In genomic region chr1:3618904-3619671, GRCh38 we compare ENCODE assay signal across 8 cellular contexts. TPM values are rescaled to one million over a fixed set of nuclear protein-coding genes. Genes with fewer than 3 reads are reported as not detected.
DNase-seq lines count a peak whose midpoint lies in the region; ATAC-seq and TF ChIP-seq lines count a peak whose summit lies in the region.

No MANE protein-coding gene starts in this region.

- H3K4me1 ChIP-seq in BE2C (no peaks in the 10 kb centered on the region), GM23338 (ENCODE audit: insufficient read depth) (peaks cover 5% of the 10 kb centered on the region; the same call in 1 of the 2 replicates)

- H2AFZ ChIP-seq in GM23338 = no peak overlapping the region

- peak overlapping the region; percentile 69; the same call in 1 of the 2 replicates for H3K27ac Mint-ChIP-seq in GM23338
- no peak overlapping the region for H3K27ac Mint-ChIP-seq in activated CD4-positive, alpha-beta T cell treated with anti-CD3 and anti-CD28 coated beads for 36 hours

- H3F3A ChIP-seq in GM23338 (replicated peaks; ENCODE audit: low read depth) = no peaks in the 10 kb centered on the region

- CTCF ChIA-PET in activated CD4-positive, alpha-beta T cell treated with anti-CD3 and anti-CD28 coated beads for 36 hours (lab: Charles Lee) = interaction anchor here (0.6 to 3.6 kb wide), 18 partner anchors 10 to 1484 kb away, joined by 3 to 32 read pairs (median 4); partner anchors contain the start of genes ARHGEF16 and WRAP73

- intact Hi-C loops in activated CD4-positive, alpha-beta T cell treated with anti-CD3 and anti-CD28 coated beads for 36 hours (cut with DNase I, micrococcal nuclease) = loop anchor here (1.0 to 2.0 kb wide), 4 partner anchors 54 to 166 kb away; no protein-coding TSS in a partner anchor

- H3K4me3 ChIP-seq in BE2C (ENCODE audit: low read depth, low read length) (no peak overlapping the region), GM23338 (no peak overlapping the region)

- peaks cover 3% of the 10 kb centered on the region; the same call in 2 of the 3 replicates for H3K9me3 Mint-ChIP-seq in GM23338
- no peaks in the 10 kb centered on the region for H3K9me3 Mint-ChIP-seq in activated CD4-positive, alpha-beta T cell treated with anti-CD3 and anti-CD28 coated beads for 36 hours (ENCODE audit: low read depth)

- DNase-seq in BE2C (peak; percentile 58), GM23338 (ENCODE audit: low spot score) (peak; percentile 93), NCI-H345 (lab: John Stamatoyannopoulos, UW) (peak; percentile 79), cerebellum (ENCODE audit: low spot score) (peak; percentile 84), left lobe of liver (ENCODE audit: low spot score) (peak; percentile 63)
- DNase-seq in activated CD4-positive, alpha-beta T cell treated with anti-CD3 and anti-CD28 coated beads for 36 hours = peak; percentile 85
- DNase-seq in stimulated activated CD4-positive, alpha-beta T cell treated with anti-CD3 and anti-CD28 coated beads, Interleukin-4, amount 100 ng/mL, for 24 hours = peak; percentile 82

- no peaks in the 10 kb centered on the region for H3K9me3 ChIP-seq in BE2C

- no peaks in the 10 kb centered on the region for H3K36me3 Mint-ChIP-seq in GM23338 (ENCODE audit: low read depth)
- H3K36me3 Mint-ChIP-seq in activated CD4-positive, alpha-beta T cell treated with anti-CD3 and anti-CD28 coated beads for 36 hours (ENCODE audit: low read depth) = no peaks in the 10 kb centered on the region

- H3K27me3 Mint-ChIP-seq in GM23338 (ENCODE audit: insufficient read depth, low read depth, poor library complexity) = peaks cover 6% of the 10 kb centered on the region
- no peaks in the 10 kb centered on the region for H3K27me3 Mint-ChIP-seq in activated CD4-positive, alpha-beta T cell treated with anti-CD3 and anti-CD28 coated beads for 36 hours

- H3K4me1 Mint-ChIP-seq in GM23338 = peaks cover 24% of the 10 kb centered on the region
- peaks cover 29% of the 10 kb centered on the region for H3K4me1 Mint-ChIP-seq in activated CD4-positive, alpha-beta T cell treated with anti-CD3 and anti-CD28 coated beads for 36 hours

- TF ChIP-seq CTCF in BE2C (IDR thresholded peaks at IDR 0.05; ENCODE audit: low read depth, low read length) (peak; percentile 72), GM23338 (conservative IDR thresholded peaks at IDR 0.05; ENCODE audit: low read depth in 2 of 2) (peak; percentile 80 to 86)

- no peaks in the 10 kb centered on the region for H3K9me2 ChIP-seq in GM23338 (ENCODE audit: insufficient read depth)

- no peaks in the 10 kb centered on the region for H3K27me3 ChIP-seq in BE2C
- H3K27me3 ChIP-seq in GM23338 (ENCODE audit: insufficient read depth) = no peaks in the 10 kb centered on the region

- H4K20me1 ChIP-seq in GM23338 (replicated peaks; ENCODE audit: insufficient read depth) = no peaks in the 10 kb centered on the region

- ATAC-seq in GM23338 = peak; percentile 73
- ATAC-seq in activated CD4-positive, alpha-beta T cell treated with anti-CD3 and anti-CD28 coated beads for 36 hours = peak; percentile 92
- ATAC-seq in left lobe of liver = peak; percentile 90
- ATAC-seq in HG03095 (IDR thresholded peaks at IDR 0.05; ENCODE audit: unreplicated experiment) = no peak

- no peaks in the 10 kb centered on the region for H3K36me3 ChIP-seq in BE2C
- no peaks in the 10 kb centered on the region for H3K36me3 ChIP-seq in GM23338 (ENCODE audit: insufficient read depth)

- POLR2A ChIA-PET in activated CD4-positive, alpha-beta T cell treated with anti-CD3 and anti-CD28 coated beads for 36 hours (lab: Charles Lee) = no interaction called here

- H3K4me3 Mint-ChIP-seq in GM23338 = no peak overlapping the region; the same call in 2 of the 3 replicates
- peak overlapping the region; percentile 22 for H3K4me3 Mint-ChIP-seq in activated CD4-positive, alpha-beta T cell treated with anti-CD3 and anti-CD28 coated beads for 36 hours

- no peak overlapping the region for H3K4me2 ChIP-seq in GM23338

- H3K27ac ChIP-seq in GM23338 (ENCODE audit: low read depth) = no peak overlapping the region

- H3K79me2 ChIP-seq in GM23338 (replicated peaks; ENCODE audit: insufficient read depth) = no peaks in the 10 kb centered on the region

TF ChIP-seq in GM23338, 12 proteins besides CTCF, POLR2A, EP300 and RAD21 (continues in another document):
- no peak for TF ChIP-seq ZNF114 (CRISPR knock-in tag; IDR thresholded peaks at IDR 0.05)
- TF ChIP-seq REST (IDR thresholded peaks at IDR 0.05; ENCODE audit: unreplicated experiment) = no peak
- TF ChIP-seq NANOG (IDR thresholded peaks at IDR 0.05; ENCODE audit: borderline replicate concordance) = no peak
- TF ChIP-seq STAT1 (IDR thresholded peaks at IDR 0.05; ENCODE audit: unreplicated experiment) = no peak

RNA-seq across cellular contexts. Expression of gene TPRG1L, which starts 5.7 kb away (rescaled TPM):
- 35.9 TPM for polyA plus RNA-seq in BE2C (2012; ENCODE audit: insufficient read depth, insufficient read length, low read depth)
- total RNA-seq in GM23338 (2014; rRNA removed; shearing (Covaris generic)) = 20.3 and 24.4 TPM in 2 replicates
- polyA plus RNA-seq in GM23338 (2016; fragmentation: Nextera tagmentation; extraction: Ambion mirVana) = 6.2 and 6.6 TPM in 2 replicates
- 1 to 10 TPM; 6.7 to 7.2 TPM for total RNA-seq in activated CD4-positive, alpha-beta T cell treated with anti-CD3 and anti-CD28 coated beads for 36 hours
- 12.1 TPM for total RNA-seq in cerebellum
- total RNA-seq in left lobe of liver = 49.9 TPM

RNA-seq across cellular contexts. Expression of gene MEGF6, which starts 7.8 kb away (rescaled TPM):
- 0.93 TPM for polyA plus RNA-seq in BE2C (2012; ENCODE audit: insufficient read depth, insufficient read length, low read depth)
- total RNA-seq in GM23338 (2014; rRNA removed; shearing (Covaris generic)) = 15.4 and 21.4 TPM in 2 replicates
- polyA plus RNA-seq in GM23338 (2016; fragmentation: Nextera tagmentation; extraction: Ambion mirVana) = 4.0 and 4.7 TPM in 2 replicates
- 1 to 10 TPM; 2.6 to 4.5 TPM for total RNA-seq in activated CD4-positive, alpha-beta T cell treated with anti-CD3 and anti-CD28 coated beads for 36 hours
- total RNA-seq in cerebellum = 14.9 TPM
- total RNA-seq in left lobe of liver = 6.9 TPM

RNA-seq across cellular contexts. Expression of gene WRAP73, which starts 30.8 kb away (rescaled TPM):
- polyA plus RNA-seq in BE2C (2012; ENCODE audit: insufficient read depth, insufficient read length, low read depth) = 33.7 TPM
- 40.8 and 43.3 TPM in 2 replicates for total RNA-seq in GM23338 (2014; rRNA removed; shearing (Covaris generic))
- 22.6 and 24.4 TPM in 2 replicates for polyA plus RNA-seq in GM23338 (2016; fragmentation: Nextera tagmentation; extraction: Ambion mirVana)
- total RNA-seq in activated CD4-positive, alpha-beta T cell treated with anti-CD3 and anti-CD28 coated beads for 36 hours = 10 to 100 TPM; 26.3 to 28.9 TPM
- 13.2 TPM for total RNA-seq in cerebellum
- total RNA-seq in left lobe of liver = 8.9 TPM

RNA-seq across cellular contexts. Expression of gene TP73, which starts 33.2 kb away (rescaled TPM):
- polyA plus RNA-seq in BE2C (2012; ENCODE audit: insufficient read depth, insufficient read length, low read depth) = 3.6 TPM
- total RNA-seq in GM23338 (2014; rRNA removed; shearing (Covaris generic)) = 1.8 and 3.4 TPM in 2 replicates
- 1.4 and 1.8 TPM in 2 replicates for polyA plus RNA-seq in GM23338 (2016; fragmentation: Nextera tagmentation; extraction: Ambion mirVana)
- total RNA-seq in activated CD4-positive, alpha-beta T cell treated with anti-CD3 and anti-CD28 coated beads for 36 hours = under 1 TPM; 0.32 to 0.40 TPM
- total RNA-seq in cerebellum = 0.36 TPM
- total RNA-seq in left lobe of liver = 0.08 TPM
